In the genomic region with DNA sequence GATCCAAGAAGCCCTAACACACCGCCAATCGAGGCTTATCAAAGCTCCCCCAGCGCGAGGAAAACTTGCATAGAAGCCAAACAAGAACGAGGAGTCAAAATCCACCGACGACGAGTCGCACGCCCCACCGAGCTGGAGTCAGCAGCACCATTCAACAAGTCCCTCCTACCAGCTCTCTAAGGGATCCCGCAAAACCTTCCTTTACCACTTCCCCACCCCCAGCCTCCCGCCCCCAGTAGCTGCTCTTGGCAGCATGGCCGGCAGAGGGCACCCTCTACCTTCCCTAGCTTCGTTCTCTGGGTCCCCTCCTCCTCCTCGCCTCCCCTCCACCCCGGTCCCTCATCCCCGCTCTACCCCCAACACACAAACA, we compare ENCODE assay signal across 8 cellular contexts. TPM values are rescaled to one million over a fixed set of nuclear protein-coding genes. Genes with fewer than 3 reads are reported as not detected.
DNase-seq lines count a peak whose midpoint lies in the region; ATAC-seq and TF ChIP-seq lines count a peak whose summit lies in the region.

No MANE protein-coding gene starts in this region.

- no peaks in the 10 kb centered on the region for H3K79me2 ChIP-seq in OCI-LY3 (ENCODE audit: low read length)
- peaks cover 67% of the 10 kb centered on the region for H3K79me2 ChIP-seq in osteoblast (ENCODE audit: insufficient read depth, low read length)

- no peaks in the 10 kb centered on the region for H4K20me1 ChIP-seq in OCI-LY3 (ENCODE audit: insufficient read depth, low read length)
- peaks cover 13% of the 10 kb centered on the region for H4K20me1 ChIP-seq in osteoblast (ENCODE audit: insufficient read depth, low read length)

- peak overlapping the region; percentile 78 for H3K4me3 ChIP-seq in OCI-LY3 (ENCODE audit: low read length)
- H3K4me3 ChIP-seq in osteoblast (ENCODE audit: insufficient read depth, low read length), result peak overlapping the region; percentile 94
- H3K4me3 ChIP-seq in tibial nerve, result peak overlapping the region; percentile 8 to 55 (median 48)

- 1% methylated on average over 18 of the region's 18 CpGs for WGBS in tibial nerve, 2 donors

- DNase-seq in DMS 273 (lab: John Stamatoyannopoulos, UW; ENCODE audit: unreplicated experiment), result peak; percentile 84
- DNase-seq in activated T-cell treated with anti-CD3 and anti-CD28 coated beads, Interleukin-2, amount 50 U/mL, for 48 hours, result peak; percentile 83
- peak; percentile 20 to 55 for DNase-seq in foreskin keratinocyte
- peak; percentile 95 for DNase-seq in osteoblast (ENCODE audit: insufficient read length, low spot score, missing footprints)
- peak; percentile 33 to 57 for DNase-seq in tibial nerve (ENCODE audit: low spot score in 2 of 2)

- peak overlapping the region; percentile 50 for H3K9ac ChIP-seq in OCI-LY3 (ENCODE audit: low read length)

- H3K27ac ChIP-seq in OCI-LY3 (ENCODE audit: low read length), result no peak overlapping the region
- H3K27ac ChIP-seq in foreskin keratinocyte, result no peak overlapping the region
- H3K27ac ChIP-seq in osteoblast (ENCODE audit: low read depth, low read length), result peak overlapping the region; percentile 88
- H3K27ac ChIP-seq in tibial nerve, result no peak overlapping the region

- H3K4me1 ChIP-seq in OCI-LY3 (ENCODE audit: low read length) (peaks cover 21% of the 10 kb centered on the region), foreskin keratinocyte (peaks cover 3% of the 10 kb centered on the region), osteoblast (ENCODE audit: insufficient read depth, low read length) (peaks cover 40% of the 10 kb centered on the region), tibial nerve (peaks cover 0 to 35% (median 15%) of the 10 kb centered on the region in 4 donors)

- ATAC-seq in GM19452 (IDR thresholded peaks at IDR 0.05; ENCODE audit: unreplicated experiment) (peak; percentile 61), HG03520 (IDR thresholded peaks at IDR 0.05; ENCODE audit: unreplicated experiment) (peak; percentile 74), foreskin keratinocyte (peak; percentile 79)

- H3K4me2 ChIP-seq in OCI-LY3 (ENCODE audit: low read length), result peak overlapping the region; percentile 95
- H3K4me2 ChIP-seq in osteoblast (ENCODE audit: insufficient read depth, low read length), result peak overlapping the region; percentile 89

- H3K36me3 ChIP-seq in OCI-LY3 (replicated peaks; ENCODE audit: low read depth, low read length), result no peaks in the 10 kb centered on the region
- no peaks in the 10 kb centered on the region for H3K36me3 ChIP-seq in osteoblast (ENCODE audit: insufficient read depth, low read length)
- no peaks in the 10 kb centered on the region for H3K36me3 ChIP-seq in tibial nerve

- no peak for TF ChIP-seq POLR2A in tibial nerve (IDR thresholded peaks at IDR 0.05)

- H3K9me3 ChIP-seq in OCI-LY3 (ENCODE audit: insufficient read depth, low read length) (no peaks in the 10 kb centered on the region), osteoblast (ENCODE audit: low read depth, low read length) (no peaks in the 10 kb centered on the region), tibial nerve (no peaks in the 10 kb centered on the region)

- peak overlapping the region; percentile 97 for H2AFZ ChIP-seq in OCI-LY3 (ENCODE audit: low read depth, low read length)
- H2AFZ ChIP-seq in osteoblast (ENCODE audit: low read length), result peak overlapping the region; percentile 76

- no peak for TF ChIP-seq EP300 in tibial nerve (IDR thresholded peaks at IDR 0.05)

- TF ChIP-seq CTCF in OCI-LY3 (IDR thresholded peaks at IDR 0.05; ENCODE audit: low read depth, low read length), result peak; percentile 76
- TF ChIP-seq CTCF in foreskin keratinocyte (conservative IDR thresholded peaks at IDR 0.05), result peak; percentile 71
- peak; percentile 61 for TF ChIP-seq CTCF in osteoblast (IDR thresholded peaks at IDR 0.05; ENCODE audit: extremely low read depth, low read depth, low read length)
- TF ChIP-seq CTCF in tibial nerve (IDR thresholded peaks at IDR 0.05), result peak in 4 of 5 experiments; percentile 51 to 79 (median 76)

- H3K27me3 ChIP-seq in OCI-LY3 (ENCODE audit: low read depth, low read length) (peaks cover 44% of the 10 kb centered on the region), foreskin keratinocyte (peaks cover 86% of the 10 kb centered on the region), osteoblast (ENCODE audit: insufficient read depth, low read length) (peaks cover 3% of the 10 kb centered on the region), tibial nerve (peaks cover 0 to 60% of the 10 kb centered on the region in 2 donors)

RNA-seq across cellular contexts. Expression of a gene that starts 1.4 kb away (rescaled TPM):
- total RNA-seq in foreskin keratinocyte (0.04 TPM in 1 of 2 replicates, not detected in the other), osteoblast (6.9 and 8.0 TPM in 2 replicates), tibial nerve (under 1 TPM in 1 of 4 donors, not detected in 3; 0.30 TPM)
- 0.01 TPM in 1 of 2 replicates, not detected in the other for polyA plus RNA-seq in foreskin keratinocyte

Comparison
In these comparisons a context has a peak if more than half of its experiments do, and no peak if none do; other contexts are left out.
1. DNase-seq: peak in every context shown above with its lines; median percentile 95 in osteoblast; 84 in DMS 273; 83 in activated T-cell treated with anti-CD3 and anti-CD28 coated beads, Interleukin-2, amount 50 U/mL, for 48 hours; 45 in tibial nerve; 38 in foreskin keratinocyte.